ENCODE assay signal across 3 cellular contexts in genomic region chr12:96141216-96141944, GRCh38.
TF ChIP-seq lines count a peak whose summit lies in the region.

No MANE protein-coding gene starts in this region.

TF ChIP-seq in SK-N-SH, 30 proteins besides CTCF, POLR2A, EP300 and RAD21 (continued from another document):
- TF ChIP-seq FOSL2 (IDR thresholded peaks at IDR 0.05; ENCODE audit: borderline replicate concordance, low read depth) (peak; percentile 64; the same call in 1 of the 2 replicates), GATA2 (CRISPR knock-in tag; IDR thresholded peaks at IDR 0.05) (no peak)

TF ChIP-seq in SK-N-SH treated with all-trans-retinoic acid at 6 μM for 48 hours, 23 proteins besides CTCF, POLR2A, EP300 and RAD21 (continued from another document):
- TF ChIP-seq ARNTL (CRISPR knock-in tag; IDR thresholded peaks at IDR 0.05; ENCODE audit: borderline replicate concordance, low read depth): no peak
- no peak for TF ChIP-seq TSHZ2 (CRISPR knock-in tag; IDR thresholded peaks at IDR 0.05)
- no peak for TF ChIP-seq CSDC2 (CRISPR knock-in tag; IDR thresholded peaks at IDR 0.05)
- TF ChIP-seq ZFP30 (CRISPR knock-in tag; IDR thresholded peaks at IDR 0.05): no peak
- TF ChIP-seq ZC3H10 (CRISPR knock-in tag; IDR thresholded peaks at IDR 0.05): no peak
- TF ChIP-seq BACH2 (CRISPR knock-in tag; IDR thresholded peaks at IDR 0.05; ENCODE audit: borderline replicate concordance): no peak
- no peak for TF ChIP-seq OSR1 (CRISPR knock-in tag; IDR thresholded peaks at IDR 0.05)
- no peak for TF ChIP-seq SNAI2 (CRISPR knock-in tag; IDR thresholded peaks at IDR 0.05)
- TF ChIP-seq GLIS3 (CRISPR knock-in tag; IDR thresholded peaks at IDR 0.05): no peak

TF ChIP-seq in K562, 482 proteins besides CTCF, POLR2A, EP300 and RAD21:
- TF ChIP-seq, protein P1, sequence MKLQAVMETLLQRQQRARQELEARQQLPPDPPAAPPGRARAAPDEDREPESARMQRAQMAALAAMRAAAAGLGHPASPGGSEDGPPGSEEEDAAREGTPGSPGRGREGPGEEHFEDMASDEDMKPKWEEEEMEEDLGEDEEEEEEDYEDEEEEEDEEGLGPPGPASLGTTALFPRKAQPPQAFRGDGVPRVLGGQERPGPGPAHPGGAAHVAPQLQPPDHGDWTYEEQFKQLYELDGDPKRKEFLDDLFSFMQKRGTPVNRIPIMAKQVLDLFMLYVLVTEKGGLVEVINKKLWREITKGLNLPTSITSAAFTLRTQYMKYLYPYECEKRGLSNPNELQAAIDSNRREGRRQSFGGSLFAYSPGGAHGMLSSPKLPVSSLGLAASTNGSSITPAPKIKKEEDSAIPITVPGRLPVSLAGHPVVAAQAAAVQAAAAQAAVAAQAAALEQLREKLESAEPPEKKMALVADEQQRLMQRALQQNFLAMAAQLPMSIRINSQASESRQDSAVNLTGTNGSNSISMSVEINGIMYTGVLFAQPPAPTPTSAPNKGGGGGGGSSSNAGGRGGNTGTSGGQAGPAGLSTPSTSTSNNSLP (IDR thresholded peaks at IDR 0.05; ENCODE audit: borderline replicate concordance, low read depth, low read length): no peak
- TF ChIP-seq, protein P2, sequence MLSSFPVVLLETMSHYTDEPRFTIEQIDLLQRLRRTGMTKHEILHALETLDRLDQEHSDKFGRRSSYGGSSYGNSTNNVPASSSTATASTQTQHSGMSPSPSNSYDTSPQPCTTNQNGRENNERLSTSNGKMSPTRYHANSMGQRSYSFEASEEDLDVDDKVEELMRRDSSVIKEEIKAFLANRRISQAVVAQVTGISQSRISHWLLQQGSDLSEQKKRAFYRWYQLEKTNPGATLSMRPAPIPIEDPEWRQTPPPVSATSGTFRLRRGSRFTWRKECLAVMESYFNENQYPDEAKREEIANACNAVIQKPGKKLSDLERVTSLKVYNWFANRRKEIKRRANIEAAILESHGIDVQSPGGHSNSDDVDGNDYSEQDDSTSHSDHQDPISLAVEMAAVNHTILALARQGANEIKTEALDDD (IDR thresholded peaks at IDR 0.05): 0 out of 2 replicates have a peak, but pooled peaks have one; percentile 30
- TF ChIP-seq, protein P3, sequence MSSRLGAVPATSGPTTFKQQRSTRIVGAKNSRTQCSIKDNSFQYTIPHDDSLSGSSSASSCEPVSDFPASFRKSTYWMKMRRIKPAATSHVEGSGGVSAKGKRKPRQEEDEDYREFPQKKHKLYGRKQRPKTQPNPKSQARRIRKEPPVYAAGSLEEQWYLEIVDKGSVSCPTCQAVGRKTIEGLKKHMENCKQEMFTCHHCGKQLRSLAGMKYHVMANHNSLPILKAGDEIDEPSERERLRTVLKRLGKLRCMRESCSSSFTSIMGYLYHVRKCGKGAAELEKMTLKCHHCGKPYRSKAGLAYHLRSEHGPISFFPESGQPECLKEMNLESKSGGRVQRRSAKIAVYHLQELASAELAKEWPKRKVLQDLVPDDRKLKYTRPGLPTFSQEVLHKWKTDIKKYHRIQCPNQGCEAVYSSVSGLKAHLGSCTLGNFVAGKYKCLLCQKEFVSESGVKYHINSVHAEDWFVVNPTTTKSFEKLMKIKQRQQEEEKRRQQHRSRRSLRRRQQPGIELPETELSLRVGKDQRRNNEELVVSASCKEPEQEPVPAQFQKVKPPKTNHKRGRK (tag; IDR thresholded peaks at IDR 0.05): no peak
- TF ChIP-seq CTCFL (IDR thresholded peaks at IDR 0.05; ENCODE audit: borderline replicate concordance, insufficient read depth, low read depth, low read length, poor library complexity, severe bottlenecking) (no peak), MEF2D (tag; conservative IDR thresholded peaks at IDR 0.05; ENCODE audit: low read depth) (no peak), SREBF2 (CRISPR knock-in tag; IDR thresholded peaks at IDR 0.05) (no peak), MTF1 (CRISPR knock-in tag; IDR thresholded peaks at IDR 0.05; ENCODE audit: borderline replicate concordance) (no peak), JUN (IDR thresholded peaks at IDR 0.05; ENCODE audit: borderline replicate concordance, low read depth, low read length) (peak; percentile 91), JUN (CRISPR knock-in tag; IDR thresholded peaks at IDR 0.05; ENCODE audit: borderline replicate concordance) (no peak), ARID1B (IDR thresholded peaks at IDR 0.05) (peak; percentile 51; the same call in 1 of the 2 replicates), KAT7 (CRISPR knock-in tag; IDR thresholded peaks at IDR 0.05; ENCODE audit: borderline replicate concordance) (no peak), JUND (IDR thresholded peaks at IDR 0.05; ENCODE audit: borderline replicate concordance, low read depth, low read length) (peak; percentile 95), JUND (tag; IDR thresholded peaks at IDR 0.05; ENCODE audit: borderline replicate concordance, low read depth, low read length) (peak; percentile 97), LARP7 (IDR thresholded peaks at IDR 0.05) (no peak), ATF7 (IDR thresholded peaks at IDR 0.05) (peak; percentile 79), ZNF263 (CRISPR knock-in tag; IDR thresholded peaks at IDR 0.05; ENCODE audit: borderline replicate concordance) (no peak), JUNB (CRISPR knock-in tag; conservative IDR thresholded peaks at IDR 0.05) (peak; percentile 52; the same call in 1 of the 2 replicates), MBD2 (IDR thresholded peaks at IDR 0.05; ENCODE audit: borderline replicate concordance, low read depth) (no peak), IFI16 (CRISPR knock-in tag; IDR thresholded peaks at IDR 0.05) (no peak), ATF3 (IDR thresholded peaks at IDR 0.05) (peak; percentile 93), ATF3 (CRISPR knock-in tag; conservative IDR thresholded peaks at IDR 0.05) (no peak), TCF7L2 (IDR thresholded peaks at IDR 0.05; ENCODE audit: low read depth, low read length) (no peak), CGGBP1 (CRISPR knock-in tag; IDR thresholded peaks at IDR 0.05) (no peak), CREM (IDR thresholded peaks at IDR 0.05; ENCODE audit: low read depth) (0 out of 2 replicates have a peak, but pooled peaks have one; percentile 36), ZNF445 (CRISPR knock-in tag; IDR thresholded peaks at IDR 0.05; ENCODE audit: low read depth) (no peak), FOSL1 (tag; conservative IDR thresholded peaks at IDR 0.05) (peak; percentile 95), MTA2 (IDR thresholded peaks at IDR 0.05; ENCODE audit: low read depth) (no peak), SMARCE1 (IDR thresholded peaks at IDR 0.05) (peak; percentile 46; the same call in 1 of the 2 replicates), FIP1L1 (IDR thresholded peaks at IDR 0.05; ENCODE audit: low read depth, low read length, poor library complexity, severe bottlenecking) (no peak), TSC22D4 (tag; IDR thresholded peaks at IDR 0.05) (no peak), NR2C2 (CRISPR knock-in tag; IDR thresholded peaks at IDR 0.05) (no peak), NR2C2 (tag; IDR thresholded peaks at IDR 0.05) (peak; percentile 42; the same call in 1 of the 2 replicates), EHMT2 (IDR thresholded peaks at IDR 0.05) (no peak), HLTF (IDR thresholded peaks at IDR 0.05) (no peak), ATF2 (CRISPR knock-in tag; IDR thresholded peaks at IDR 0.05) (no peak), RBM34 (IDR thresholded peaks at IDR 0.05; ENCODE audit: borderline replicate concordance, insufficient read depth, low read length) (no peak), KLF6 (CRISPR knock-in tag; IDR thresholded peaks at IDR 0.05; ENCODE audit: borderline replicate concordance) (no peak), ZNF274 (IDR thresholded peaks at IDR 0.05; ENCODE audit: borderline replicate concordance, low read depth, low read length) (no peak), ZNF311 (CRISPR knock-in tag; IDR thresholded peaks at IDR 0.05) (no peak), SMARCA4 (IDR thresholded peaks at IDR 0.05) (peak; percentile 54; the same call in 1 of the 2 replicates)
- TF ChIP-seq, protein P4, sequence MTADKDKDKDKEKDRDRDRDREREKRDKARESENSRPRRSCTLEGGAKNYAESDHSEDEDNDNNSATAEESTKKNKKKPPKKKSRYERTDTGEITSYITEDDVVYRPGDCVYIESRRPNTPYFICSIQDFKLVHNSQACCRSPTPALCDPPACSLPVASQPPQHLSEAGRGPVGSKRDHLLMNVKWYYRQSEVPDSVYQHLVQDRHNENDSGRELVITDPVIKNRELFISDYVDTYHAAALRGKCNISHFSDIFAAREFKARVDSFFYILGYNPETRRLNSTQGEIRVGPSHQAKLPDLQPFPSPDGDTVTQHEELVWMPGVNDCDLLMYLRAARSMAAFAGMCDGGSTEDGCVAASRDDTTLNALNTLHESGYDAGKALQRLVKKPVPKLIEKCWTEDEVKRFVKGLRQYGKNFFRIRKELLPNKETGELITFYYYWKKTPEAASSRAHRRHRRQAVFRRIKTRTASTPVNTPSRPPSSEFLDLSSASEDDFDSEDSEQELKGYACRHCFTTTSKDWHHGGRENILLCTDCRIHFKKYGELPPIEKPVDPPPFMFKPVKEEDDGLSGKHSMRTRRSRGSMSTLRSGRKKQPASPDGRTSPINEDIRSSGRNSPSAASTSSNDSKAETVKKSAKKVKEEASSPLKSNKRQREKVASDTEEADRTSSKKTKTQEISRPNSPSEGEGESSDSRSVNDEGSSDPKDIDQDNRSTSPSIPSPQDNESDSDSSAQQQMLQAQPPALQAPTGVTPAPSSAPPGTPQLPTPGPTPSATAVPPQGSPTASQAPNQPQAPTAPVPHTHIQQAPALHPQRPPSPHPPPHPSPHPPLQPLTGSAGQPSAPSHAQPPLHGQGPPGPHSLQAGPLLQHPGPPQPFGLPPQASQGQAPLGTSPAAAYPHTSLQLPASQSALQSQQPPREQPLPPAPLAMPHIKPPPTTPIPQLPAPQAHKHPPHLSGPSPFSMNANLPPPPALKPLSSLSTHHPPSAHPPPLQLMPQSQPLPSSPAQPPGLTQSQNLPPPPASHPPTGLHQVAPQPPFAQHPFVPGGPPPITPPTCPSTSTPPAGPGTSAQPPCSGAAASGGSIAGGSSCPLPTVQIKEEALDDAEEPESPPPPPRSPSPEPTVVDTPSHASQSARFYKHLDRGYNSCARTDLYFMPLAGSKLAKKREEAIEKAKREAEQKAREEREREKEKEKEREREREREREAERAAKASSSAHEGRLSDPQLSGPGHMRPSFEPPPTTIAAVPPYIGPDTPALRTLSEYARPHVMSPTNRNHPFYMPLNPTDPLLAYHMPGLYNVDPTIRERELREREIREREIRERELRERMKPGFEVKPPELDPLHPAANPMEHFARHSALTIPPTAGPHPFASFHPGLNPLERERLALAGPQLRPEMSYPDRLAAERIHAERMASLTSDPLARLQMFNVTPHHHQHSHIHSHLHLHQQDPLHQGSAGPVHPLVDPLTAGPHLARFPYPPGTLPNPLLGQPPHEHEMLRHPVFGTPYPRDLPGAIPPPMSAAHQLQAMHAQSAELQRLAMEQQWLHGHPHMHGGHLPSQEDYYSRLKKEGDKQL (CRISPR knock-in tag; IDR thresholded peaks at IDR 0.05; ENCODE audit: borderline replicate concordance): no peak
- TF ChIP-seq, protein P5, sequence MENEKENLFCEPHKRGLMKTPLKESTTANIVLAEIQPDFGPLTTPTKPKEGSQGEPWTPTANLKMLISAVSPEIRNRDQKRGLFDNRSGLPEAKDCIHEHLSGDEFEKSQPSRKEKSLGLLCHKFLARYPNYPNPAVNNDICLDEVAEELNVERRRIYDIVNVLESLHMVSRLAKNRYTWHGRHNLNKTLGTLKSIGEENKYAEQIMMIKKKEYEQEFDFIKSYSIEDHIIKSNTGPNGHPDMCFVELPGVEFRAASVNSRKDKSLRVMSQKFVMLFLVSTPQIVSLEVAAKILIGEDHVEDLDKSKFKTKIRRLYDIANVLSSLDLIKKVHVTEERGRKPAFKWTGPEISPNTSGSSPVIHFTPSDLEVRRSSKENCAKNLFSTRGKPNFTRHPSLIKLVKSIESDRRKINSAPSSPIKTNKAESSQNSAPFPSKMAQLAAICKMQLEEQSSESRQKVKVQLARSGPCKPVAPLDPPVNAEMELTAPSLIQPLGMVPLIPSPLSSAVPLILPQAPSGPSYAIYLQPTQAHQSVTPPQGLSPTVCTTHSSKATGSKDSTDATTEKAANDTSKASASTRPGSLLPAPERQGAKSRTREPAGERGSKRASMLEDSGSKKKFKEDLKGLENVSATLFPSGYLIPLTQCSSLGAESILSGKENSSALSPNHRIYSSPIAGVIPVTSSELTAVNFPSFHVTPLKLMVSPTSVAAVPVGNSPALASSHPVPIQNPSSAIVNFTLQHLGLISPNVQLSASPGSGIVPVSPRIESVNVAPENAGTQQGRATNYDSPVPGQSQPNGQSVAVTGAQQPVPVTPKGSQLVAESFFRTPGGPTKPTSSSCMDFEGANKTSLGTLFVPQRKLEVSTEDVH (IDR thresholded peaks at IDR 0.05; ENCODE audit: low read depth, partially characterized antibody): no peak
